ENCODE assay signal across 9 cellular contexts in the genomic region with DNA sequence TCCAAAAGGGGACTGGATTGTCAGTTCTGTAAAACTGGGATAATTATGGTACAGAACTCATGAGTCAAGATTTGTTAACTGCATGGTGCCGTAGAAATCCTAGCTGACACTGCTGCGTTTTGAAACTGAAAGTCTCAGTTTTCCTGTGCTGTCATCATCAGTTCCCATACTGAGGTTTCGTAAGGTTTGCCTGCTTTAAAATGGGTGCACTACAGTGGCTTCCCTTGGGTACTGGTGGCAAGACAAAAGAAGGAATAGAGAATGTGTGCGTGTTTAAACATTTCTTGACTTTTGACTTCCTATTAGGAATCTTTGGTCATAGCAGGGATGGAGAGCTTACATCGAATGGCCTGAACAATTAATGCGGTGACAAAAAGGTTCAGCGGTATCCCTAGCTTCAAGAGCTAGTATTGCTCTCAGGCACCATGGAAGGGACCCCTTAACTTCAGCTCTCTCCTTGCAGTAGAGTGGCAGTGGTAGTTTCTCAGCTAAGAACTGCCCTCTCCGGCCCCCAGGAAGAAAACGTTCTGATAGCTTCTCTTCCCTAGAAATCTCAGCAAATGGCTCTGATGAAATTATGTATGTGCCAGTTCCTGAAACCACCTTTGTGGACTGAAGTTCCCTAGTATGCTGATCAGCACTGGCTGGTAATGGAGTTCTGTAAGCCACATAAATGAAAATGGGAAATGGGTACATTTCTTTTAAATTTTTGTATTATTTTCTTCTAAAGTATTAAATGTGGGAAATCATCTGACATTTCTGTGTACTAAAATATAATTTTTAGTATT. TPM values are rescaled to one million over a fixed set of nuclear protein-coding genes. Genes with fewer than 3 reads are reported as not detected.
A peak's percentile ranks its signal among the peaks of the same experiment; 100 is the strongest.
DNase-seq lines count a peak whose midpoint lies in the region; ATAC-seq and TF ChIP-seq lines count a peak whose summit lies in the region.
"Had no signal": no experiment of that assay in that cellular context is flagged by ENCODE, and none has a peak within 500 bp of the region (broad histone marks: within the 10 kb centered on the region; RNA-seq: fewer than 3 reads in every experiment).

No MANE protein-coding gene starts in this region.

- peak overlapping the region in 5 of 8 donors; percentile 56 to 87 (median 76) for H3K27ac Mint-ChIP-seq in CD8-positive, alpha-beta memory T cell
- no peak overlapping the region for H3K27ac Mint-ChIP-seq in Calu3 (ENCODE audit: unreplicated experiment)

- H3K4me2 ChIP-seq in MM.1S (ENCODE audit: low read depth, low read length), result peak overlapping the region; percentile 71

- no peak overlapping the region for H2AFZ ChIP-seq in MM.1S (ENCODE audit: low read length)

- POLR2A ChIA-PET in CD8-positive, alpha-beta memory T cell (lab: Charles Lee), result no interaction called here

- peaks cover 14% of the 10 kb centered on the region for H3F3A ChIP-seq in MM.1S (ENCODE audit: insufficient read depth, low read length)

- H3K79me2 ChIP-seq in MM.1S (ENCODE audit: low read length), result peaks cover 81% of the 10 kb centered on the region

- no peaks in the 10 kb centered on the region for H3K27me3 ChIP-seq in CD8-positive, alpha-beta memory T cell (ENCODE audit: insufficient read depth, low read length, poor library complexity, severe bottlenecking)
- H3K27me3 ChIP-seq in MM.1S (replicated peaks; ENCODE audit: insufficient read depth, low read length), result no peaks in the 10 kb centered on the region

- peaks cover 7% of the 10 kb centered on the region for H3K4me1 ChIP-seq in CD8-positive, alpha-beta memory T cell (ENCODE audit: insufficient read depth, low read length)
- H3K4me1 ChIP-seq in MM.1S (ENCODE audit: low read length), result peaks cover 28% of the 10 kb centered on the region

- H3K27ac ChIP-seq in CD8-positive, alpha-beta memory T cell (ENCODE audit: low read depth, low read length), result no peak overlapping the region
- peak overlapping the region; percentile 69 for H3K27ac ChIP-seq in MM.1S (ENCODE audit: low read length)

- H3K36me3 Mint-ChIP-seq in CD8-positive, alpha-beta memory T cell, result peaks cover 0 to 13% (median 2%) of the 10 kb centered on the region in 3 donors
- no peaks in the 10 kb centered on the region for H3K36me3 Mint-ChIP-seq in Calu3 (ENCODE audit: insufficient read depth, unreplicated experiment)

- BruUV-seq in Calu3 (replicated peaks; lab: Mats Ljungman, UMichigan), result no TSS peak

- no peaks in the 10 kb centered on the region for H3K27me3 Mint-ChIP-seq in CD8-positive, alpha-beta memory T cell
- H3K27me3 Mint-ChIP-seq in Calu3 (ENCODE audit: unreplicated experiment), result no peaks in the 10 kb centered on the region

- no peak for DNase-seq in CD8-positive, alpha-beta memory T cell
- DNase-seq in MM.1S (peak; percentile 87), left ventricle myocardium superior (no peak), NCI-H1694 treated with DMSO at 0.1 percent for 48 hours (lab: John Stamatoyannopoulos, UW) (no peak), T-helper 9 cell (no peak), Calu3 (no peak), OCI-M2 (lab: John Stamatoyannopoulos, UW; ENCODE audit: unreplicated experiment) (no peak)

- no peaks in the 10 kb centered on the region for H3K36me3 ChIP-seq in CD8-positive, alpha-beta memory T cell (ENCODE audit: insufficient read depth, low read length)
- H3K36me3 ChIP-seq in MM.1S (replicated peaks; ENCODE audit: insufficient read depth, low read length), result no peaks in the 10 kb centered on the region

- no peaks in the 10 kb centered on the region for H3K9me3 Mint-ChIP-seq in CD8-positive, alpha-beta memory T cell
- H3K9me3 Mint-ChIP-seq in Calu3 (ENCODE audit: low read depth, unreplicated experiment), result no peaks in the 10 kb centered on the region

- H3K4me1 Mint-ChIP-seq in CD8-positive, alpha-beta memory T cell, result peaks cover 26 to 56% (median 49%) of the 10 kb centered on the region in 3 donors
- H3K4me1 Mint-ChIP-seq in Calu3 (ENCODE audit: low read depth, unreplicated experiment), result peaks cover 9% of the 10 kb centered on the region

- peak; percentile 89 for ATAC-seq in GM21515 (IDR thresholded peaks at IDR 0.05; ENCODE audit: unreplicated experiment)
- ATAC-seq in left ventricle myocardium superior, result peak; percentile 64
- ATAC-seq: HCT116 had no signal

- 0 out of 2 replicates have a peak, but pooled peaks have one; percentile 5 for TF ChIP-seq CTCF in MM.1S (IDR thresholded peaks at IDR 0.05; ENCODE audit: low read length)
- no peak for TF ChIP-seq CTCF in Calu3 (IDR thresholded peaks at IDR 0.05; ENCODE audit: unreplicated experiment)

- no peaks in the 10 kb centered on the region for H3K9me3 ChIP-seq in CD8-positive, alpha-beta memory T cell (ENCODE audit: low read length)
- H3K9me3 ChIP-seq in MM.1S (replicated peaks; ENCODE audit: insufficient read depth, low read length), result no peaks in the 10 kb centered on the region

- H3K9me2 ChIP-seq in MM.1S (replicated peaks; ENCODE audit: insufficient read depth, low read length), result no peaks in the 10 kb centered on the region

- CTCF ChIA-PET in CD8-positive, alpha-beta memory T cell (lab: Charles Lee), result no interaction called here
- CTCF ChIA-PET in Calu3 (lab: Charles Lee), result no interaction called here

- no peaks in the 10 kb centered on the region for H4K20me1 ChIP-seq in MM.1S (ENCODE audit: insufficient read depth, low read length)

- H3K9ac ChIP-seq in MM.1S (ENCODE audit: low read length), result 0 out of 2 replicates have a peak overlapping the region, but pooled peaks have one; percentile 5

- no peak overlapping the region for H3K4me3 ChIP-seq in CD8-positive, alpha-beta memory T cell (ENCODE audit: low read length)
- peak overlapping the region; percentile 30 for H3K4me3 ChIP-seq in MM.1S (ENCODE audit: low read length)

- peak overlapping the region; percentile 38 to 81 (median 70) for H3K4me3 Mint-ChIP-seq in CD8-positive, alpha-beta memory T cell
- no peak overlapping the region for H3K4me3 Mint-ChIP-seq in Calu3 (ENCODE audit: low read depth, unreplicated experiment)

- intact Hi-C loops in left ventricle myocardium superior (cut with micrococcal nuclease) (no loop called here), Calu3 (cut with micrococcal nuclease; ENCODE audit: unreplicated experiment) (no loop called here)

RNA-seq across cellular contexts. Expression of a gene that starts 28.9 kb away (rescaled TPM):
- total RNA-seq in CD8-positive, alpha-beta memory T cell, result 10 to 100 TPM; 19.7 to 20.0 TPM
- polyA plus RNA-seq in CD8-positive, alpha-beta memory T cell, result 26.1 TPM
- total RNA-seq in left ventricle myocardium superior, result 44.9 TPM
- 28.8 and 34.2 TPM in 2 replicates for total RNA-seq in Calu3 (2022)
